ENCODE assay signal across 10 cellular contexts in the genomic region with DNA sequence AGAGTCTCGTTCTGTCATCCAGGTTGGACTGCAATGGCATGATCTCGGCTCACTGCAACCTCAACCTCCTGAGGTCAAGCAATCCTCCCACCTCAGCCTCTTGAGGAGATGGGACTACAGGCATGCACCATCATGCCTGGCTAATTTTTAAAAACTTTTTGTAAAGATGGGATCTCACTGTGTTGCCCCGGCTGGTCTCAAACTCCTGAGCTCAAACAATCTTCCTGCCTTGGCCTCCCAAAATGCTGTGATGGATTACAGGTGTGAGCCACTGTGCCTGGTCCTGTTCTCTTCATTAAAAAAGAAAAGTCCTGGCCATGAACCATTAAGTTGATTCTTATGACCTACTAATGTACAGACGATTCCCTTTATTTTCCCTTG. TPM values are rescaled to one million over a fixed set of nuclear protein-coding genes. Genes with fewer than 3 reads are reported as not detected.
A peak's percentile ranks its signal among the peaks of the same experiment; 100 is the strongest.
DNase-seq lines count a peak whose midpoint lies in the region; ATAC-seq and TF ChIP-seq lines count a peak whose summit lies in the region.
"Had no signal": no experiment of that assay in that cellular context is flagged by ENCODE, and none has a peak within 500 bp of the region (broad histone marks: within the 10 kb centered on the region; RNA-seq: fewer than 3 reads in every experiment).

No MANE protein-coding gene starts in this region.

- peaks cover 7% of the 10 kb centered on the region for H3K4me1 Mint-ChIP-seq in activated naive CD4-positive, alpha-beta T cell treated with anti-CD3 and anti-CD28 coated beads, Interleukin-2, amount 50 U/mL, for 24 hours
- peaks cover 6% of the 10 kb centered on the region for H3K4me1 Mint-ChIP-seq in T-helper 17 cell
- peaks cover 28% of the 10 kb centered on the region for H3K4me1 Mint-ChIP-seq in brain
- H3K4me1 Mint-ChIP-seq: H9 had no signal

- H3K4me1 ChIP-seq in neutrophil (ENCODE audit: control insufficient read depth in 1 of 2, insufficient read depth in 1 of 2, low read depth in 1 of 2, low read length in 1 of 2), result peaks cover 20 to 32% of the 10 kb centered on the region in 2 experiments

- H3K27ac ChIP-seq in neutrophil, result peak overlapping the region; percentile 33

- no peak overlapping the region for H3K4me3 ChIP-seq in neutrophil (ENCODE audit: low read depth in 1 of 2, low read length in 1 of 2)

- peak overlapping the region; percentile 35 for H3K27ac Mint-ChIP-seq in activated naive CD4-positive, alpha-beta T cell treated with anti-CD3 and anti-CD28 coated beads, Interleukin-2, amount 50 U/mL, for 24 hours
- peak overlapping the region; percentile 68 for H3K27ac Mint-ChIP-seq in T-helper 17 cell
- peak overlapping the region in 3 of 5 experiments; percentile 39 to 47 (median 45) for H3K27ac Mint-ChIP-seq in brain

- ATAC-seq in T-helper 17 cell (no peak), HG02973 (IDR thresholded peaks at IDR 0.05; ENCODE audit: unreplicated experiment) (no peak)
- ATAC-seq: PC-3 had no signal

- TF ChIP-seq CTCF in brain (conservative IDR thresholded peaks at IDR 0.05), result no peak
- no peak for TF ChIP-seq CTCF in neutrophil (IDR thresholded peaks at IDR 0.05)

- H3K36me3 Mint-ChIP-seq in activated naive CD4-positive, alpha-beta T cell treated with anti-CD3 and anti-CD28 coated beads, Interleukin-2, amount 50 U/mL, for 24 hours, result no peaks in the 10 kb centered on the region
- H3K36me3 Mint-ChIP-seq in T-helper 17 cell (ENCODE audit: low read depth) (peaks cover 5% of the 10 kb centered on the region), brain (peaks cover 40% of the 10 kb centered on the region)

- no peaks in the 10 kb centered on the region for H3K9me3 ChIP-seq in T-helper 17 cell (ENCODE audit: control insufficient read depth, low read length, poor library complexity, severe bottlenecking)
- no peaks in the 10 kb centered on the region for H3K9me3 ChIP-seq in neutrophil

- no peaks in the 10 kb centered on the region for H3K27me3 ChIP-seq in neutrophil

- no peaks in the 10 kb centered on the region for H3K9me3 Mint-ChIP-seq in activated naive CD4-positive, alpha-beta T cell treated with anti-CD3 and anti-CD28 coated beads, Interleukin-2, amount 50 U/mL, for 24 hours
- no peaks in the 10 kb centered on the region for H3K9me3 Mint-ChIP-seq in brain
- H3K9me3 Mint-ChIP-seq: H9 had no signal

- no peak overlapping the region for H3K4me3 Mint-ChIP-seq in activated naive CD4-positive, alpha-beta T cell treated with anti-CD3 and anti-CD28 coated beads, Interleukin-2, amount 50 U/mL, for 24 hours
- H3K4me3 Mint-ChIP-seq in T-helper 17 cell (peak overlapping the region; percentile 3), brain (no peak overlapping the region)
- H3K4me3 Mint-ChIP-seq: H9 had no signal

- peaks cover 89% of the 10 kb centered on the region for H3K36me3 ChIP-seq in neutrophil

- no peaks in the 10 kb centered on the region for H3K27me3 Mint-ChIP-seq in activated naive CD4-positive, alpha-beta T cell treated with anti-CD3 and anti-CD28 coated beads, Interleukin-2, amount 50 U/mL, for 24 hours
- H3K27me3 Mint-ChIP-seq in T-helper 17 cell (no peaks in the 10 kb centered on the region), brain (no peaks in the 10 kb centered on the region)

- no peak for DNase-seq in activated naive CD4-positive, alpha-beta T cell treated with Interleukin-2 at 50 U/mL for 16 hours
- DNase-seq in T-helper 17 cell, result no peak
- DNase-seq in DMS79 treated with DMSO at 0.1 percent for 48 hours (lab: John Stamatoyannopoulos, UW), result no peak
- DNase-seq: H9, NCI-H1436 treated with DMSO at 0.1 percent for 48 hours had no signal

RNA-seq across cellular contexts. Expression of a gene that starts 54.7 kb away (rescaled TPM):
- 10 to 100 TPM; 70.4 to 79.1 TPM for total RNA-seq in T-helper 17 cell
- 7.2 TPM for polyA plus RNA-seq in brain (ENCODE audit: insufficient read depth, low read depth, low replicate concordance)
